17 cellular contexts compared by ENCODE assay signal in the genomic region with DNA sequence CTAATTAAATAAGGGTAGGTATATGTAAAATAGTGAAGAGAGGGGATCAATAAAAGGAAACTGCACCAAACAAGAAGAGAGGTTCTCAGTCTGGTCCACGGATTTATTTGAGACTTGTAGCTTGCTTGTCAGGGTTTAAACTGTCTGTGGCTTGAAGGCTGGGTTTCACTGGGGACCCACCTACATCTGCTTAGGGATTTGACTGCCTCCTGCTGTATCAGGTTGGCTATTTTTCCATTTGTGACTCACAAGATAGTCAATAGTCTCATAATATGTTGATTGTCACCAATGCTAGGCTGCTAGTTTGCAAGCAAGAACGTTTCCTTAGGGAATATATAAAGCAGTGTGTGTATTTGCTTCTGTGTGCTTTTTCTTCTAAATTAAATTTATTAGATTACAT.
A peak's percentile ranks its signal among the peaks of the same experiment; 100 is the strongest.
DNase-seq lines count a peak whose midpoint lies in the region; TF ChIP-seq lines count a peak whose summit lies in the region.
"Had no signal": no experiment of that assay in that cellular context is flagged by ENCODE, and none has a peak within 500 bp of the region (broad histone marks: within the 10 kb centered on the region; RNA-seq: fewer than 3 reads in every experiment).

No MANE protein-coding gene starts in this region.

- intact Hi-C loops in posterior cingulate gyrus (cut with DNase I) = no loop called here

- no peaks in the 10 kb centered on the region for H3K36me3 Mint-ChIP-seq in endodermal cell (ENCODE audit: low read depth)
- H3K36me3 Mint-ChIP-seq in neural progenitor cell = no peaks in the 10 kb centered on the region

- no peaks in the 10 kb centered on the region for H3F3A ChIP-seq in neural progenitor cell (ENCODE audit: low read depth)

- H3K27ac ChIP-seq in endodermal cell (ENCODE audit: low read depth, low read length) (no peak overlapping the region), neural progenitor cell (no peak overlapping the region)
- H3K27ac ChIP-seq: 22Rv1, A549, C4-2B had no signal

- 78 to 88% methylated on average over 1 to 2 of the region's 2 CpGs for WGBS in endodermal cell (ENCODE audit: insufficient coverage in 1 of 2, insufficient read length in 1 of 2), 2 experiments

- no peak overlapping the region for H2AFZ ChIP-seq in neural progenitor cell (replicated peaks)

- in situ Hi-C loops in GM13977 (cut with MboI; ENCODE audit: low pct_unique_long_range_greater_than_20kb, low sequenced_read_pairs, unreplicated experiment) = no loop called here
- in situ Hi-C loops in SK-MEL-5 (cut with HindIII; ENCODE audit: low pct_unique_long_range_greater_than_20kb, low sequenced_read_pairs) = no loop called here

- H3K4me1 Mint-ChIP-seq in endodermal cell (peaks cover 6% of the 10 kb centered on the region), neural progenitor cell (no peaks in the 10 kb centered on the region)
- H3K4me1 Mint-ChIP-seq: H9 had no signal

- no peak overlapping the region for H3K4me3 ChIP-seq in endodermal cell (ENCODE audit: low read length)
- no peak overlapping the region for H3K4me3 ChIP-seq in neural progenitor cell
- H3K4me3 ChIP-seq: A549 had no signal

- H3K9ac ChIP-seq in endodermal cell (ENCODE audit: extremely low read depth, low read length, poor library complexity, severe bottlenecking) (no peak overlapping the region), neural progenitor cell (no peak overlapping the region)

- TF ChIP-seq CTCF in GM13977 (IDR thresholded peaks at IDR 0.05; ENCODE audit: extremely low read depth, insufficient read depth, missing control alignments) (peak; percentile 15), endodermal cell (conservative IDR thresholded peaks at IDR 0.05) (peak; percentile 56), neural progenitor cell (IDR thresholded peaks at IDR 0.05) (peak; percentile 16), GM10266 (IDR thresholded peaks at IDR 0.05; ENCODE audit: control insufficient read depth, insufficient read depth, low read depth, missing control alignments) (no peak)

- H4K20me1 ChIP-seq in neural progenitor cell (ENCODE audit: low read depth) = no peaks in the 10 kb centered on the region

- no peak overlapping the region for H3K4me2 ChIP-seq in neural progenitor cell
- H3K4me2 ChIP-seq: A549 had no signal

- DNase-seq in GM13977 (ENCODE audit: low spot score) = no peak
- DNase-seq in SK-MEL-5 (ENCODE audit: low read depth, low spot score) = peak; percentile 2
- no peak for DNase-seq in endodermal cell
- peak; percentile 4 for DNase-seq in neural progenitor cell (ENCODE audit: low spot score)
- no peak for DNase-seq in stimulated activated CD4-positive, alpha-beta T cell treated with anti-CD3 and anti-CD28 coated beads, Interleukin-1b, Interleukin-23, amount 100 ng/mL, for 48 hours
- DNase-seq in posterior cingulate gyrus = no peak
- no peak for DNase-seq in GM10266 (ENCODE audit: extremely low spot score)
- DNase-seq: AML-193; CD4-positive, alpha-beta T cell; DMS153; DMS79; GDM1; GOT3; H9 had no signal

- H3K27me3 Mint-ChIP-seq in endodermal cell (ENCODE audit: insufficient read depth) (no peaks in the 10 kb centered on the region), neural progenitor cell (ENCODE audit: insufficient read depth, low read depth) (no peaks in the 10 kb centered on the region)
- H3K27me3 Mint-ChIP-seq: CD4-positive, alpha-beta T cell had no signal

- H3K36me3 ChIP-seq in endodermal cell (ENCODE audit: control insufficient read depth, insufficient read depth, low read length) (no peaks in the 10 kb centered on the region), neural progenitor cell (no peaks in the 10 kb centered on the region)

- H3K27ac Mint-ChIP-seq in endodermal cell (no peak overlapping the region), neural progenitor cell (no peak overlapping the region)
- H3K27ac Mint-ChIP-seq: CD4-positive, alpha-beta T cell; H9 had no signal

- no peaks in the 10 kb centered on the region for H3K9me3 Mint-ChIP-seq in endodermal cell
- H3K9me3 Mint-ChIP-seq in neural progenitor cell = no peaks in the 10 kb centered on the region
- H3K9me3 Mint-ChIP-seq: H9 had no signal

- no peaks in the 10 kb centered on the region for H3K4me1 ChIP-seq in endodermal cell (ENCODE audit: control insufficient read depth, insufficient read depth, low read length)
- H3K4me1 ChIP-seq in neural progenitor cell = no peaks in the 10 kb centered on the region

- H3K4me3 Mint-ChIP-seq in endodermal cell (no peak overlapping the region), neural progenitor cell (no peak overlapping the region)
- H3K4me3 Mint-ChIP-seq: CD4-positive, alpha-beta T cell; H9 had no signal

- H3K9me3 ChIP-seq in endodermal cell (ENCODE audit: control insufficient read depth, low read length) = no peaks in the 10 kb centered on the region
- H3K9me3 ChIP-seq in neural progenitor cell (ENCODE audit: low read depth) = no peaks in the 10 kb centered on the region
- H3K9me3 ChIP-seq: A549 had no signal

- no peaks in the 10 kb centered on the region for H3K79me2 ChIP-seq in neural progenitor cell (ENCODE audit: low read depth)

- H3K27me3 ChIP-seq in endodermal cell (ENCODE audit: control insufficient read depth, insufficient read depth, low read length, poor library complexity, severe bottlenecking) (no peaks in the 10 kb centered on the region), neural progenitor cell (no peaks in the 10 kb centered on the region)

Comparison
In these comparisons a context has a peak if more than half of its experiments do, and no peak if none do; other contexts are left out.
1. DNase-seq: peak in SK-MEL-5 (single experiment) and neural progenitor cell (single experiment); none in GM13977 (single experiment), endodermal cell (single experiment), stimulated activated CD4-positive, alpha-beta T cell treated with anti-CD3 and anti-CD28 coated beads, Interleukin-1b, Interleukin-23, amount 100 ng/mL, for 48 hours (single experiment), posterior cingulate gyrus (0 of 10) and GM10266 (single experiment).